ENCODE assay signal across 19 cellular contexts in the genomic region with DNA sequence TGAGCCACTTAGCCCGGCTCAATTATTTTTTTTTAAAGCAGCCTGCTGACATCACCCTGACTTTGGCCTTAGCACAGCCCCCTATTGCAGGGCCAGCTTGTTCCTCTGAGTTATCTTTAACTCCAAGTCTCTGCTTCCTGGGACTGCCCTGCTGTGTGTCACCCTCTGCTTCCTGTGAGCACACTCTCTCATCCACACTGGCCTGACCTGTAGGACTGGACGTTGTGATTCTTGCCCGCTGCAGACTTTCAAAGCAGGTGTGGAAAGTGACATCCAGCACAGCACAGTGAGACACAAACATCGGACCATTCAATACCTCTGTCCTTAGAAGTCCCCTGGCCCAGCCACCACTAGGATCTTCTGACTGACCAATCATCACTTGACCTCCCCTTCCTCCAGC. TPM values are rescaled to one million over a fixed set of nuclear protein-coding genes. Genes with fewer than 3 reads are reported as not detected.
DNase-seq lines count a peak whose midpoint lies in the region; ATAC-seq, FAIRE-seq and TF ChIP-seq lines count a peak whose summit lies in the region.
"Had no signal": no experiment of that assay in that cellular context is flagged by ENCODE, and none has a peak within 500 bp of the region (broad histone marks: within the 10 kb centered on the region; RNA-seq: fewer than 3 reads in every experiment).

No MANE protein-coding gene starts in this region.

- no CpG with 5 or more reads among the region's 4 CpGs for WGBS in neuronal stem cell (ENCODE audit: extremely low coverage in 2 of 2, insufficient read length in 2 of 2, insufficient replicate concordance in 1 of 2), 2 donors

- no peaks in the 10 kb centered on the region for H3K79me1 ChIP-seq in neuronal stem cell (ENCODE audit: low read depth, low read length)

- CTCF ChIA-PET in activated CD8-positive, alpha-beta T cell treated with anti-CD3 and anti-CD28 coated beads, Interleukin-2, amount 10 ng/mL, durations not matched to agents 7 days and 5 days (lab: Charles Lee): interaction anchor here (1.6 kb wide), 1 partner anchor 20 kb away, joined by 4 read pairs; no protein-coding TSS in a partner anchor

- H3K4me3 ChIP-seq in BLaER1 (no peak overlapping the region), astrocyte (ENCODE audit: insufficient read depth, low read depth, low read length) (no peak overlapping the region), neuronal stem cell (ENCODE audit: low read length in 2 of 2) (no peak overlapping the region)
- H3K4me3 ChIP-seq: A549, SJSA1 had no signal

- H3K18ac ChIP-seq in neuronal stem cell (ENCODE audit: low read length): no peak overlapping the region

- ATAC-seq in activated CD8-positive, alpha-beta T cell treated with anti-CD3 and anti-CD28 coated beads, Interleukin-2, amount 10 ng/mL, durations not matched to agents 7 days and 5 days: no peak
- ATAC-seq: A549, HepG2 had no signal

- H3K27ac ChIP-seq in BLaER1 (no peak overlapping the region), astrocyte (ENCODE audit: low read depth, low read length) (no peak overlapping the region), neuronal stem cell (replicated peaks; ENCODE audit: low read length) (no peak overlapping the region)
- H3K27ac ChIP-seq: SJSA1 had no signal

- H3K4me1 Mint-ChIP-seq in astrocyte (ENCODE audit: low read depth, unreplicated experiment): peaks cover 38% of the 10 kb centered on the region
- H3K4me1 Mint-ChIP-seq in activated CD8-positive, alpha-beta T cell treated with anti-CD3 and anti-CD28 coated beads, Interleukin-2, amount 10 ng/mL, durations not matched to agents 7 days and 5 days (ENCODE audit: low read depth): no peaks in the 10 kb centered on the region
- H3K4me1 Mint-ChIP-seq: CD4-positive, CD25-positive, alpha-beta regulatory T cell had no signal

- H3K9ac ChIP-seq in BLaER1 (no peak overlapping the region), astrocyte (ENCODE audit: low read length) (no peak overlapping the region), neuronal stem cell (ENCODE audit: low read depth, low read length, poor library complexity) (no peak overlapping the region)

- no peak overlapping the region for H2AFZ ChIP-seq in astrocyte (ENCODE audit: low read depth, low read length)
- H2AFZ ChIP-seq in neuronal stem cell (ENCODE audit: low read length): no peak overlapping the region

- TF ChIP-seq CTCF in astrocyte (IDR thresholded peaks at IDR 0.05; ENCODE audit: insufficient read depth, low read depth, low read length): no peak

- no peak overlapping the region for H3K4me3 Mint-ChIP-seq in astrocyte (ENCODE audit: unreplicated experiment)
- H3K4me3 Mint-ChIP-seq in activated CD8-positive, alpha-beta T cell treated with anti-CD3 and anti-CD28 coated beads, Interleukin-2, amount 10 ng/mL, durations not matched to agents 7 days and 5 days: no peak overlapping the region
- H3K4me3 Mint-ChIP-seq: CD4-positive, CD25-positive, alpha-beta regulatory T cell had no signal

- H3K27me3 ChIP-seq in BLaER1 (no peaks in the 10 kb centered on the region), astrocyte (ENCODE audit: insufficient read depth, low read length) (no peaks in the 10 kb centered on the region), neuronal stem cell (ENCODE audit: control insufficient read depth in 3 of 3, insufficient read depth in 3 of 3, low read depth in 1 of 3, low read length in 3 of 3) (no peaks in the 10 kb centered on the region)

- peaks cover 2% of the 10 kb centered on the region for H3K36me3 Mint-ChIP-seq in astrocyte (ENCODE audit: low read depth, unreplicated experiment)
- no peaks in the 10 kb centered on the region for H3K36me3 Mint-ChIP-seq in activated CD8-positive, alpha-beta T cell treated with anti-CD3 and anti-CD28 coated beads, Interleukin-2, amount 10 ng/mL, durations not matched to agents 7 days and 5 days (ENCODE audit: low read depth)
- H3K36me3 Mint-ChIP-seq: CD4-positive, CD25-positive, alpha-beta regulatory T cell had no signal

- H3K4me2 ChIP-seq in BLaER1 (peak overlapping the region; percentile 71), astrocyte (ENCODE audit: low read length) (no peak overlapping the region), neuronal stem cell (ENCODE audit: insufficient read depth, low read length, poor library complexity, severe bottlenecking) (no peak overlapping the region)
- H3K4me2 ChIP-seq: A549 had no signal

- no peak overlapping the region for H2BK15ac ChIP-seq in neuronal stem cell (ENCODE audit: low read length)

- no peak overlapping the region for H2AK5ac ChIP-seq in neuronal stem cell (ENCODE audit: low read depth, low read length)

- H4K20me1 ChIP-seq in BLaER1: 0 out of 2 replicates have a peak, but pooled peaks cover 5% of the 10 kb centered on the region
- H4K20me1 ChIP-seq in astrocyte (ENCODE audit: insufficient read depth, low read length): no peaks in the 10 kb centered on the region

- H3K36me3 ChIP-seq in BLaER1 (no peaks in the 10 kb centered on the region), astrocyte (ENCODE audit: insufficient read depth, low read length) (no peaks in the 10 kb centered on the region), neuronal stem cell (replicated peaks in 1 of 2; ENCODE audit: control insufficient read depth in 2 of 2, insufficient read depth in 2 of 2, low read length in 2 of 2) (no peaks in the 10 kb centered on the region)
- H3K36me3 ChIP-seq: SJSA1 had no signal

- H3K23ac ChIP-seq in neuronal stem cell (ENCODE audit: low read depth, low read length, poor library complexity): peak overlapping the region; percentile 25

- H3K14ac ChIP-seq in neuronal stem cell (ENCODE audit: low read length): no peak overlapping the region

- H2BK120ac ChIP-seq in neuronal stem cell (ENCODE audit: low read depth, low read length): no peak overlapping the region

- DNase-seq in HK-2 (ENCODE audit: unreplicated experiment) (peak; percentile 50), astrocyte (ENCODE audit: low read depth) (no peak), neuronal stem cell (ENCODE audit: low spot score) (no peak), NCI-H1417 (lab: John Stamatoyannopoulos, UW) (no peak), cortex of kidney (lab: John Stamatoyannopoulos, UW) (no peak)
- no peak for DNase-seq in activated CD8-positive, alpha-beta T cell treated with anti-CD3 and anti-CD28 coated beads, Interleukin-2, amount 10 ng/mL, durations not matched to agents 7 days and 5 days
- DNase-seq in effector CD4-positive, alpha-beta T cell: no peak
- DNase-seq: CD4-positive, CD25-positive, alpha-beta regulatory T cell; Karpas-422; NCI-H1105 treated with DMSO at 0.1 percent for 48 hours; NCI-H187 treated with DMSO at 0.1 percent for 48 hours; NCI-H446 treated with DMSO at 0.1 percent for 48 hours; NCI-H82 had no signal

- H4K8ac ChIP-seq in neuronal stem cell (ENCODE audit: low read depth, low read length): no peak overlapping the region

- H2BK5ac ChIP-seq in neuronal stem cell (ENCODE audit: low read length): peak overlapping the region; percentile 5

- H3K9me3 ChIP-seq in BLaER1 (peaks cover 9% of the 10 kb centered on the region; the same call in 1 of the 2 replicates), astrocyte (ENCODE audit: insufficient read depth, low read depth, low read length) (peaks cover 8% of the 10 kb centered on the region), neuronal stem cell (replicated peaks in 1 of 2; ENCODE audit: control insufficient read depth in 2 of 2, insufficient read depth in 1 of 2, low read depth in 1 of 2, low read length in 2 of 2) (peaks cover 0 to 5% of the 10 kb centered on the region in 2 donors)
- H3K9me3 ChIP-seq: SJSA1 had no signal

- no peak overlapping the region for H3K4ac ChIP-seq in neuronal stem cell (ENCODE audit: low read length)

- peaks cover 2% of the 10 kb centered on the region for H3K27me3 Mint-ChIP-seq in astrocyte (ENCODE audit: low read depth, unreplicated experiment)
- H3K27me3 Mint-ChIP-seq in activated CD8-positive, alpha-beta T cell treated with anti-CD3 and anti-CD28 coated beads, Interleukin-2, amount 10 ng/mL, durations not matched to agents 7 days and 5 days (ENCODE audit: low read depth): peaks cover 19% of the 10 kb centered on the region

- H3K4me1 ChIP-seq in BLaER1 (peaks cover 81% of the 10 kb centered on the region), astrocyte (ENCODE audit: insufficient read depth, low read length) (peaks cover 15% of the 10 kb centered on the region), neuronal stem cell (ENCODE audit: control insufficient read depth in 2 of 2, insufficient read depth in 1 of 2, low read depth in 1 of 2, low read length in 2 of 2) (peaks cover 0 to 8% of the 10 kb centered on the region in 2 donors)
- H3K4me1 ChIP-seq: SJSA1 had no signal

- H3K79me2 ChIP-seq in astrocyte (ENCODE audit: insufficient read depth, low read length): no peaks in the 10 kb centered on the region

- POLR2A ChIA-PET in activated CD8-positive, alpha-beta T cell treated with anti-CD3 and anti-CD28 coated beads, Interleukin-2, amount 10 ng/mL, durations not matched to agents 7 days and 5 days (lab: Charles Lee): no interaction called here

- peak overlapping the region; percentile 78 for H3K27ac Mint-ChIP-seq in astrocyte (ENCODE audit: unreplicated experiment)
- no peak overlapping the region for H3K27ac Mint-ChIP-seq in activated CD8-positive, alpha-beta T cell treated with anti-CD3 and anti-CD28 coated beads, Interleukin-2, amount 10 ng/mL, durations not matched to agents 7 days and 5 days

- no peaks in the 10 kb centered on the region for H3K9me3 Mint-ChIP-seq in astrocyte (ENCODE audit: unreplicated experiment)
- no peaks in the 10 kb centered on the region for H3K9me3 Mint-ChIP-seq in activated CD8-positive, alpha-beta T cell treated with anti-CD3 and anti-CD28 coated beads, Interleukin-2, amount 10 ng/mL, durations not matched to agents 7 days and 5 days (ENCODE audit: insufficient read depth)

- H2BK12ac ChIP-seq in neuronal stem cell (ENCODE audit: low read length): no peak overlapping the region

- H4K91ac ChIP-seq in neuronal stem cell (ENCODE audit: low read depth, low read length, poor library complexity): no peak overlapping the region

- FAIRE-seq in astrocyte (lab: Jason Lieb, UNC): no peak
- FAIRE-seq: A549, G401.6, GM12891, HepG2 had no signal

RNA-seq across cellular contexts. Expression of gene HSPA12A, which starts 26.4 kb away (rescaled TPM):
- total RNA-seq in astrocyte: 7.9 and 11.1 TPM in 2 replicates
- polyA plus RNA-seq in neuronal stem cell (2013, experiment 1 of 2): 3.1 TPM
- polyA plus RNA-seq in neuronal stem cell (2013, experiment 2 of 2): 3.2 TPM
- total RNA-seq in activated CD8-positive, alpha-beta T cell treated with anti-CD3 and anti-CD28 coated beads, Interleukin-2, amount 10 ng/mL, durations not matched to agents 7 days and 5 days: not detected
